ENCODE assay signal across 25 cellular contexts in the genomic region with DNA sequence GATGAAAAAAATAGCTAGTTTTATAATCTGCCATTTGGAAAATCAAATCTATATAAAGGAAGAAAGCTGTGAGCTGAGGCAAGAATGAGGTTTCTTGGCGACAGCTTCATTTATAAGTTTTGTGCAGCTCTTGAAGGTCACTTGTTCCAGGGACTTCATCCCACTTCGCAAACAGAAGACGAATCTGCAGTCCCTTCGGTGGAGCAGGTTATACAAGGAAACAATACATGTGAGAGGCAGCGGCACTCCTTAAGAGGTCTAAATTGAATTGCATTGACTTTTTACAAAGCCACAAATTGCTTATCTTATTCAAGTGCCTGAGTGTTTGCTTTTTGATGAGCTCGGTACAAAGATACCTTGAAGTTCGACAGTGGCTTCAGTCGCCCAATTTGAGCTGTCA.
A peak's percentile ranks its signal among the peaks of the same experiment; 100 is the strongest.
DNase-seq lines count a peak whose midpoint lies in the region; ATAC-seq and TF ChIP-seq lines count a peak whose summit lies in the region.
"Had no signal": no experiment of that assay in that cellular context is flagged by ENCODE, and none has a peak within 500 bp of the region (broad histone marks: within the 10 kb centered on the region; RNA-seq: fewer than 3 reads in every experiment).

No MANE protein-coding gene starts in this region.

- intact Hi-C loops in Caco-2 (cut with micrococcal nuclease; ENCODE audit: unreplicated experiment), result no loop called here
- intact Hi-C loops in left colon (cut with DNase I, micrococcal nuclease), result no loop called here

- no TSS peak for BruUV-seq in Caco-2 (replicated peaks; lab: Mats Ljungman, UMichigan)

- H3K27me3 ChIP-seq in Caco-2 (replicated peaks; ENCODE audit: control insufficient read depth, insufficient read depth, low read length), result no peaks in the 10 kb centered on the region
- H3K27me3 ChIP-seq: MG63 had no signal

- no peaks in the 10 kb centered on the region for H3K9me3 Mint-ChIP-seq in Caco-2 (ENCODE audit: unreplicated experiment)
- H3K9me3 Mint-ChIP-seq: H9, HFFc6 had no signal

- CTCF ChIA-PET in Caco-2 (lab: Charles Lee), result interaction anchor here (0.7 to 1.1 kb wide), 2 partner anchors 205 kb away, joined by 3 read pairs; no protein-coding TSS in a partner anchor

- peak; percentile 47 to 64 for DNase-seq in Caco-2
- DNase-seq in DMS79 treated with DMSO at 0.1 percent for 48 hours (lab: John Stamatoyannopoulos, UW), result peak; percentile 53
- DNase-seq in NCI-H2227 treated with DMSO at 0.1 percent for 48 hours (lab: John Stamatoyannopoulos, UW), result peak; percentile 40
- DNase-seq in left colon, result no peak
- no peak for DNase-seq in SIG-M5 (lab: John Stamatoyannopoulos, UW)
- DNase-seq in GOT3 (lab: John Stamatoyannopoulos, UW), result no peak
- DNase-seq: CD4-positive, CD25-positive, alpha-beta regulatory T cell; DMS 273 treated with DMSO at 0.1 percent for 48 hours; GDM1; H9; HFFc6; NCI-H1436; NCI-H2029; NCI-H2171; NCI-H446; NCI-H69; PC-9; RPMI8226; SHP77 had no signal

- peak overlapping the region; percentile 2 for H3K27ac Mint-ChIP-seq in Caco-2 (ENCODE audit: unreplicated experiment)
- H3K27ac Mint-ChIP-seq: CD4-positive, CD25-positive, alpha-beta regulatory T cell; H9; HFFc6 had no signal

- H3K36me3 ChIP-seq in Caco-2 (ENCODE audit: control insufficient read depth, insufficient read depth, low read length), result no peaks in the 10 kb centered on the region
- H3K36me3 ChIP-seq: MG63 had no signal

- peaks cover 23% of the 10 kb centered on the region for H3K4me1 Mint-ChIP-seq in Caco-2 (ENCODE audit: low read depth, unreplicated experiment)
- H3K4me1 Mint-ChIP-seq: CD4-positive, CD25-positive, alpha-beta regulatory T cell had no signal

- ATAC-seq in left colon (peak; percentile 82), GM18502 (IDR thresholded peaks at IDR 0.05; ENCODE audit: poor library complexity, unreplicated experiment) (no peak), HG03045 (IDR thresholded peaks at IDR 0.05; ENCODE audit: unreplicated experiment) (no peak)
- ATAC-seq: A549, K562 had no signal

- POLR2A ChIA-PET in Caco-2 (lab: Charles Lee), result interaction anchor here (0.7 kb wide), 1 partner anchor 159 kb away, joined by 4 read pairs; no protein-coding TSS in a partner anchor

- H3K9me3 ChIP-seq in Caco-2, result no peaks in the 10 kb centered on the region
- H3K9me3 ChIP-seq: A549, MG63 had no signal

- no peak for TF ChIP-seq CTCF in Caco-2 (IDR thresholded peaks at IDR 0.05; ENCODE audit: insufficient read depth in 1 of 2, low read depth in 1 of 2, low read length in 1 of 2, severe bottlenecking in 1 of 2, unreplicated experiment in 1 of 2)

- no peak overlapping the region for H3K4me3 ChIP-seq in Caco-2 (ENCODE audit: low read depth, low read length)
- H3K4me3 ChIP-seq: A549, K562, MG63, PC-9, SK-N-MC had no signal

- peak overlapping the region; percentile 37 for H3K4me3 Mint-ChIP-seq in Caco-2 (ENCODE audit: unreplicated experiment)
- H3K4me3 Mint-ChIP-seq: CD4-positive, CD25-positive, alpha-beta regulatory T cell; H9; HFFc6 had no signal

- no peaks in the 10 kb centered on the region for H3K27me3 Mint-ChIP-seq in Caco-2 (ENCODE audit: insufficient read depth, unreplicated experiment)

- no peaks in the 10 kb centered on the region for H3K36me3 Mint-ChIP-seq in Caco-2 (ENCODE audit: insufficient read depth, unreplicated experiment)
- H3K36me3 Mint-ChIP-seq: CD4-positive, CD25-positive, alpha-beta regulatory T cell had no signal

- H3K4me1 ChIP-seq in Caco-2, result peaks cover 28% of the 10 kb centered on the region
- H3K4me1 ChIP-seq: A549 had no signal

Comparison
In these comparisons a context has a peak if more than half of its experiments do, and no peak if none do; other contexts are left out.
1. DNase-seq: peak in Caco-2 (2 of 2), DMS79 treated with DMSO at 0.1 percent for 48 hours (single experiment) and NCI-H2227 treated with DMSO at 0.1 percent for 48 hours (single experiment); none in left colon (0 of 2), SIG-M5 (single experiment) and GOT3 (single experiment).